ENCODE assay signal across 8 cellular contexts in genomic region chrX:82058728-82059127, GRCh38.
"Had no signal": no experiment of that assay in that cellular context is flagged by ENCODE, and none has a peak within 500 bp of the region (broad histone marks: within the 10 kb centered on the region; RNA-seq: fewer than 3 reads in every experiment).

No MANE protein-coding gene starts in this region.

- FAIRE-seq: G401.6, GM12878, GM12891, GM12892, GM18507, GM19239 had no signal

- DNase-seq: GDM1, GF-D8 had no signal

- H3K4me3 ChIP-seq: GM12878 had no signal

- ATAC-seq: GM12878 had no signal
